1 cellular context compared by ENCODE assay signal in genomic region chrX:1244164-1245076, GRCh38.
A peak's percentile ranks its signal among the peaks of the same experiment; 100 is the strongest.
TF ChIP-seq lines count a peak whose summit lies in the region.

No MANE protein-coding gene starts in this region.

TF ChIP-seq in GM12878, 131 proteins besides CTCF, POLR2A, EP300 and RAD21:
- TF ChIP-seq REST (IDR thresholded peaks at IDR 0.05; ENCODE audit: low read depth, low read length) (no peak), GATAD2B (conservative IDR thresholded peaks at IDR 0.05; ENCODE audit: low read depth) (peak; percentile 30; the same call in 1 of the 2 replicates), NFIC (IDR thresholded peaks at IDR 0.05; ENCODE audit: low read depth, low read length) (no peak), NBN (IDR thresholded peaks at IDR 0.05) (0 out of 2 replicates have a peak, but pooled peaks have one; percentile 29), ZNF622 (IDR thresholded peaks at IDR 0.05) (no peak), MTA2 (IDR thresholded peaks at IDR 0.05; ENCODE audit: low read depth) (peak; percentile 10; the same call in 1 of the 2 replicates), EGR1 (IDR thresholded peaks at IDR 0.05; ENCODE audit: borderline replicate concordance in 1 of 2, low read depth in 2 of 2, low read length in 2 of 2) (no peak), NR2C2 (IDR thresholded peaks at IDR 0.05; ENCODE audit: borderline replicate concordance, control insufficient read depth, insufficient read length, low read depth) (no peak), IKZF2 (IDR thresholded peaks at IDR 0.05) (peak in 1 of 2 experiments; percentile 29; a peak in 2 of 4 replicates), SRF (IDR thresholded peaks at IDR 0.05; ENCODE audit: low read depth in 2 of 2, low read length in 2 of 2) (no peak), USF2 (IDR thresholded peaks at IDR 0.05; ENCODE audit: borderline replicate concordance, low read depth, low read length) (no peak), POU2F2 (IDR thresholded peaks at IDR 0.05; ENCODE audit: borderline replicate concordance, low read depth, low read length) (no peak), EED (IDR thresholded peaks at IDR 0.05; ENCODE audit: low read depth) (peak; percentile 54; the same call in 1 of the 2 replicates), RB1 (IDR thresholded peaks at IDR 0.05; ENCODE audit: borderline replicate concordance) (no peak), YBX1 (IDR thresholded peaks at IDR 0.05) (peak; percentile 68; the same call in 1 of the 2 replicates), TCF12 (IDR thresholded peaks at IDR 0.05; ENCODE audit: low read depth, low read length) (0 out of 2 replicates have a peak, but pooled peaks have one; percentile 40), PML (IDR thresholded peaks at IDR 0.05; ENCODE audit: low read length) (no peak), IKZF1 (conservative IDR thresholded peaks at IDR 0.05) (peak; percentile 48), RAD51 (IDR thresholded peaks at IDR 0.05) (no peak), NR2C1 (IDR thresholded peaks at IDR 0.05) (no peak), ZNF592 (IDR thresholded peaks at IDR 0.05) (no peak), TAF1 (IDR thresholded peaks at IDR 0.05; ENCODE audit: borderline replicate concordance, low read depth, low read length) (no peak), MEF2B (IDR thresholded peaks at IDR 0.05; ENCODE audit: partially characterized antibody, poor library complexity, severe bottlenecking) (no peak), ATF3 (IDR thresholded peaks at IDR 0.05; ENCODE audit: borderline replicate concordance, extremely low read depth, low read depth, low read length) (no peak)
